24 cellular contexts compared by ENCODE assay signal in the genomic region with DNA sequence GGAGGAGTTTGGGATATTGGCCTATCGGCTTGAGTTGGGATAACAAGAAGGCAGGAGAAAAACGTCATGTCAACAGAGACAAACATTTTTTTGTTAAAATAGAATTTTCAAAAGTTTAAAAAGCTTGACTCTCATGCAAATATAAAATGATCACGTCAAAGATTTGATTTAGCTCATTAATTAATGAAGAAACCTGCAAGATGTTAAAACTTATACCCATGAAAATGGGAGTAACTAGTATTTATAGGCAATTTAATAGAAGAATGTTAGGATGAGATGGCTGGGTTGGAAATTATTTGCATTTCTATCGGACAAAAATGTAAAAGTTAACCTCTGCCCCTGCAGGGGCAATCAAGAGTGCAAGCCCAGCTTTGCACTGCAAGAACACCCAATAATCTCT.
DNase-seq lines count a peak whose midpoint lies in the region; ATAC-seq, FAIRE-seq and TF ChIP-seq lines count a peak whose summit lies in the region.
"Had no signal": no experiment of that assay in that cellular context is flagged by ENCODE, and none has a peak within 500 bp of the region (broad histone marks: within the 10 kb centered on the region; RNA-seq: fewer than 3 reads in every experiment).

No MANE protein-coding gene starts in this region.

- 74 to 89% methylated on average over 4 of the region's 4 CpGs for WGBS in body of pancreas, 2 donors
- WGBS in aorta, 2 donors, result 57 to 68% methylated on average over 4 of the region's 4 CpGs

- H3K4me3 Mint-ChIP-seq in activated T-helper 17 cell treated with anti-CD3 and anti-CD28 coated beads, Interleukin-2, amount 50 U/mL, for 72 hours, result peak overlapping the region; percentile 31
- peak overlapping the region in 1 of 3 experiments; percentile 19 for H3K4me3 Mint-ChIP-seq in nephron
- no peak overlapping the region for H3K4me3 Mint-ChIP-seq in stimulated activated effector memory CD8-positive, alpha-beta T cell treated with anti-CD3 and anti-CD28 coated beads, Interleukin-12 subunit alpha, Interleukin-12 subunit beta, amount 100 ng/mL, for 72 hours
- H3K4me3 Mint-ChIP-seq: CD4-positive, CD25-positive, alpha-beta regulatory T cell; GM23338; H9; HFFc6 had no signal

- DNase-seq in stimulated activated effector memory CD8-positive, alpha-beta T cell treated with anti-CD3 and anti-CD28 coated beads, Interleukin-12 subunit alpha, Interleukin-12 subunit beta, amount 100 ng/mL, for 72 hours (ENCODE audit: low spot score in 2 of 2), result no peak
- DNase-seq in HTR-8/SVneo (ENCODE audit: insufficient read length, low spot score), result no peak
- no peak for DNase-seq in body of pancreas
- no peak for DNase-seq in right atrium auricular region (ENCODE audit: low spot score)
- DNase-seq in aorta, result no peak
- DNase-seq: 8988T; ACHN; AML-193; BE2C; CD4-positive, CD25-positive, alpha-beta regulatory T cell; CD8-positive, alpha-beta memory T cell; DMS53; GF-D8; H9; HFFc6 had no signal

- H3K9me3 ChIP-seq in BLaER1 treated with 17β-estradiol and CSF1 and Interleukin-3, amounts not matched to agents 10 nM and 100 nM (replicated peaks in 1 of 11), result peaks cover 15 to 24% (median 19%) of the 10 kb centered on the region in 11 experiments
- no peaks in the 10 kb centered on the region for H3K9me3 ChIP-seq in body of pancreas
- peaks cover 0 to 6% of the 10 kb centered on the region in 2 donors for H3K9me3 ChIP-seq in right atrium auricular region
- H3K9me3 ChIP-seq in aorta (ENCODE audit: control insufficient read depth, low read length), result no peaks in the 10 kb centered on the region
- H3K9me3 ChIP-seq: BE2C had no signal

- intact Hi-C loops in body of pancreas (cut with DNase I), result no loop called here
- intact Hi-C loops in aorta (cut with DNase I), result loop anchor here in 1 of 2 donors (10.0 kb wide), 1 partner anchor 182 kb away; no protein-coding TSS in a partner anchor

- no peak overlapping the region for H3K9ac ChIP-seq in BLaER1 treated with 17β-estradiol and CSF1 and Interleukin-3, amounts not matched to agents 10 nM and 100 nM

- peaks cover 15 to 47% (median 32%) of the 10 kb centered on the region in 10 experiments for H3K4me1 ChIP-seq in BLaER1 treated with 17β-estradiol and CSF1 and Interleukin-3, amounts not matched to agents 10 nM and 100 nM
- H3K4me1 ChIP-seq in body of pancreas, result no peaks in the 10 kb centered on the region
- H3K4me1 ChIP-seq in right atrium auricular region, result no peaks in the 10 kb centered on the region
- peaks cover 0 to 2% of the 10 kb centered on the region in 2 donors for H3K4me1 ChIP-seq in aorta (ENCODE audit: control insufficient read depth in 1 of 2, insufficient read depth in 2 of 2, low read length in 2 of 2)
- H3K4me1 ChIP-seq: A549, BE2C had no signal

- peaks cover 7% of the 10 kb centered on the region for H3K9me3 Mint-ChIP-seq in activated T-helper 17 cell treated with anti-CD3 and anti-CD28 coated beads, Interleukin-2, amount 50 U/mL, for 72 hours
- H3K9me3 Mint-ChIP-seq in nephron, result peaks cover 12% of the 10 kb centered on the region
- H3K9me3 Mint-ChIP-seq in stimulated activated effector memory CD8-positive, alpha-beta T cell treated with anti-CD3 and anti-CD28 coated beads, Interleukin-12 subunit alpha, Interleukin-12 subunit beta, amount 100 ng/mL, for 72 hours, result peaks cover 4% of the 10 kb centered on the region
- H3K9me3 Mint-ChIP-seq: HFFc6 had no signal

- H3K27ac Mint-ChIP-seq in activated T-helper 17 cell treated with anti-CD3 and anti-CD28 coated beads, Interleukin-2, amount 50 U/mL, for 72 hours, result peak overlapping the region; percentile 71
- H3K27ac Mint-ChIP-seq in nephron, result peak overlapping the region in 2 of 3 experiments; percentile 83 to 88
- peak overlapping the region; percentile 72 for H3K27ac Mint-ChIP-seq in stimulated activated effector memory CD8-positive, alpha-beta T cell treated with anti-CD3 and anti-CD28 coated beads, Interleukin-12 subunit alpha, Interleukin-12 subunit beta, amount 100 ng/mL, for 72 hours
- H3K27ac Mint-ChIP-seq: CD4-positive, CD25-positive, alpha-beta regulatory T cell; GM23338; H9; HFFc6 had no signal

- H4K20me1 ChIP-seq in BLaER1 treated with 17β-estradiol and CSF1 and Interleukin-3, amounts not matched to agents 10 nM and 100 nM, result no peaks in the 10 kb centered on the region

- TF ChIP-seq CTCF in nephron (IDR thresholded peaks at IDR 0.05; ENCODE audit: unreplicated experiment in 3 of 3), result no peak
- TF ChIP-seq CTCF in body of pancreas (IDR thresholded peaks at IDR 0.05), result no peak
- TF ChIP-seq CTCF in right atrium auricular region (IDR thresholded peaks at IDR 0.05), result no peak

- H3K4me3 ChIP-seq in BLaER1 treated with 17β-estradiol and CSF1 and Interleukin-3, amounts not matched to agents 10 nM and 100 nM, result no peak overlapping the region
- H3K4me3 ChIP-seq in body of pancreas, result no peak overlapping the region
- no peak overlapping the region for H3K4me3 ChIP-seq in right atrium auricular region
- no peak overlapping the region for H3K4me3 ChIP-seq in aorta (ENCODE audit: low read length in 2 of 2)
- H3K4me3 ChIP-seq: A549, GM23338 had no signal

- ATAC-seq in activated T-helper 17 cell treated with anti-CD3 and anti-CD28 coated beads, Interleukin-2, amount 50 U/mL, for 72 hours (replicated peaks), result no peak
- no peak for ATAC-seq in stimulated activated effector memory CD8-positive, alpha-beta T cell treated with anti-CD3 and anti-CD28 coated beads, Interleukin-12 subunit alpha, Interleukin-12 subunit beta, amount 100 ng/mL, for 72 hours
- ATAC-seq in body of pancreas, result no peak
- no peak for ATAC-seq in aorta (ENCODE audit: low FRiP score)
- ATAC-seq: A549, GM23338, HCT116 had no signal

- no peaks in the 10 kb centered on the region for H3K36me3 Mint-ChIP-seq in activated T-helper 17 cell treated with anti-CD3 and anti-CD28 coated beads, Interleukin-2, amount 50 U/mL, for 72 hours (ENCODE audit: low read depth)
- no peaks in the 10 kb centered on the region for H3K36me3 Mint-ChIP-seq in nephron (ENCODE audit: low read depth)
- H3K36me3 Mint-ChIP-seq in stimulated activated effector memory CD8-positive, alpha-beta T cell treated with anti-CD3 and anti-CD28 coated beads, Interleukin-12 subunit alpha, Interleukin-12 subunit beta, amount 100 ng/mL, for 72 hours, result peaks cover 8% of the 10 kb centered on the region
- H3K36me3 Mint-ChIP-seq: CD4-positive, CD25-positive, alpha-beta regulatory T cell had no signal

- H3K4me2 ChIP-seq in BLaER1 treated with 17β-estradiol and CSF1 and Interleukin-3, amounts not matched to agents 10 nM and 100 nM, result peak overlapping the region; percentile 62 to 82 (median 78); a peak in 20 of 22 replicates
- H3K4me2 ChIP-seq: A549, GM23338 had no signal

- no peak for FAIRE-seq in HTR-8/SVneo (lab: Jason Lieb, UNC)
- FAIRE-seq: A549, D721Med, GM12891 had no signal

- no peaks in the 10 kb centered on the region for H3K27me3 Mint-ChIP-seq in activated T-helper 17 cell treated with anti-CD3 and anti-CD28 coated beads, Interleukin-2, amount 50 U/mL, for 72 hours
- peaks cover 11% of the 10 kb centered on the region for H3K27me3 Mint-ChIP-seq in nephron (ENCODE audit: low read depth)
- H3K27me3 Mint-ChIP-seq: CD4-positive, CD25-positive, alpha-beta regulatory T cell had no signal

- no peak overlapping the region for H3K27ac ChIP-seq in BLaER1 treated with 17β-estradiol and CSF1 and Interleukin-3, amounts not matched to agents 10 nM and 100 nM
- H3K27ac ChIP-seq in body of pancreas (no peak overlapping the region), right atrium auricular region (no peak overlapping the region), aorta (ENCODE audit: low read depth in 1 of 2, low read length in 2 of 2) (no peak overlapping the region)
- H3K27ac ChIP-seq: A549, C4-2B had no signal

- peaks cover 12% of the 10 kb centered on the region for H3K4me1 Mint-ChIP-seq in activated T-helper 17 cell treated with anti-CD3 and anti-CD28 coated beads, Interleukin-2, amount 50 U/mL, for 72 hours
- H3K4me1 Mint-ChIP-seq in nephron, result peaks cover 19% of the 10 kb centered on the region
- H3K4me1 Mint-ChIP-seq in stimulated activated effector memory CD8-positive, alpha-beta T cell treated with anti-CD3 and anti-CD28 coated beads, Interleukin-12 subunit alpha, Interleukin-12 subunit beta, amount 100 ng/mL, for 72 hours, result peaks cover 38% of the 10 kb centered on the region

- H3K27me3 ChIP-seq in BLaER1 treated with 17β-estradiol and CSF1 and Interleukin-3, amounts not matched to agents 10 nM and 100 nM, result peaks cover 0 to 4% (median 0%) of the 10 kb centered on the region in 11 experiments; a peak in 1 of 22 replicates
- H3K27me3 ChIP-seq in body of pancreas, result no peaks in the 10 kb centered on the region
- no peaks in the 10 kb centered on the region for H3K27me3 ChIP-seq in right atrium auricular region
- H3K27me3 ChIP-seq in aorta (ENCODE audit: control insufficient read depth in 1 of 2, insufficient read depth in 2 of 2, low read length in 1 of 2), result no peaks in the 10 kb centered on the region
- H3K27me3 ChIP-seq: BE2C had no signal

- H3K36me3 ChIP-seq in BLaER1 treated with 17β-estradiol and CSF1 and Interleukin-3, amounts not matched to agents 10 nM and 100 nM, result no peaks in the 10 kb centered on the region
- H3K36me3 ChIP-seq in body of pancreas (replicated peaks in 1 of 2; ENCODE audit: insufficient read depth in 1 of 2, low read depth in 2 of 2), result no peaks in the 10 kb centered on the region
- no peaks in the 10 kb centered on the region for H3K36me3 ChIP-seq in right atrium auricular region
- H3K36me3 ChIP-seq in aorta (ENCODE audit: control insufficient read depth in 1 of 2, insufficient read depth in 2 of 2, low read length in 1 of 2), result no peaks in the 10 kb centered on the region
- H3K36me3 ChIP-seq: BE2C had no signal

- no peak for TF ChIP-seq POLR2A in body of pancreas (IDR thresholded peaks at IDR 0.05)
